ENCODE assay signal across 29 cellular contexts in genomic region chr1:204473415-204473965, GRCh38. TPM values are rescaled to one million over a fixed set of nuclear protein-coding genes. Genes with fewer than 3 reads are reported as not detected.
DNase-seq lines count a peak whose midpoint lies in the region; ATAC-seq and TF ChIP-seq lines count a peak whose summit lies in the region.
"Had no signal": no experiment of that assay in that cellular context is flagged by ENCODE, and none has a peak within 500 bp of the region (broad histone marks: within the 10 kb centered on the region; RNA-seq: fewer than 3 reads in every experiment).

No MANE protein-coding gene starts in this region.

- H3K27me3 ChIP-seq in left ventricle myocardium inferior (ENCODE audit: low read depth): no peaks in the 10 kb centered on the region
- H3K27me3 ChIP-seq in heart right ventricle: no peaks in the 10 kb centered on the region
- H3K27me3 ChIP-seq in thyroid gland: no peaks in the 10 kb centered on the region
- no peaks in the 10 kb centered on the region for H3K27me3 ChIP-seq in HAP-1 (ENCODE audit: low read depth)

- H3K4me1 Mint-ChIP-seq in brain (peaks cover 66% of the 10 kb centered on the region), mesothelial cell of epicardium (peaks cover 18% of the 10 kb centered on the region)

- in situ Hi-C loops in HAP-1 (cut with MboI; ENCODE audit: low sequenced_read_pairs): no loop called here

- H3K27ac Mint-ChIP-seq in brain (peak overlapping the region in 4 of 5 experiments; percentile 25 to 63 (median 40)), mesothelial cell of epicardium (peak overlapping the region; percentile 21)
- H3K27ac Mint-ChIP-seq: activated CD4-positive, alpha-beta T cell treated with anti-CD3 and anti-CD28 coated beads, Interleukin-2, amount 10 ng/mL, durations not matched to agents 24 days and 14 days had no signal

- H3K4me3 Mint-ChIP-seq in brain (no peak overlapping the region), mesothelial cell of epicardium (no peak overlapping the region)
- H3K4me3 Mint-ChIP-seq: activated CD4-positive, alpha-beta T cell treated with anti-CD3 and anti-CD28 coated beads, Interleukin-2, amount 10 ng/mL, durations not matched to agents 24 days and 14 days; activated T-cell treated with anti-CD3 and anti-CD28 coated beads, Interleukin-2, amount 50 U/mL, for 24 hours; effector memory CD8-positive, alpha-beta T cell; stimulated activated naive CD8-positive, alpha-beta T cell treated with anti-CD3 and anti-CD28 coated beads, Interleukin-15, amount 100 ng/mL, for 72 hours had no signal

- no peak for TF ChIP-seq POLR2A in thyroid gland (IDR thresholded peaks at IDR 0.05)

- H3K4me3 ChIP-seq in left ventricle myocardium inferior (no peak overlapping the region), heart right ventricle (no peak overlapping the region), thyroid gland (replicated peaks in 1 of 3) (no peak overlapping the region), HAP-1 (no peak overlapping the region)
- H3K4me3 ChIP-seq: A549, psoas muscle had no signal

- TF ChIP-seq CTCF in left ventricle myocardium inferior (IDR thresholded peaks at IDR 0.05; ENCODE audit: borderline replicate concordance) (no peak), heart right ventricle (IDR thresholded peaks at IDR 0.05) (no peak), brain (conservative IDR thresholded peaks at IDR 0.05) (no peak), mesothelial cell of epicardium (IDR thresholded peaks at IDR 0.05; ENCODE audit: unreplicated experiment) (no peak), thyroid gland (IDR thresholded peaks at IDR 0.05) (no peak)

- H3K9me3 Mint-ChIP-seq in brain (peaks cover 0 to 4% (median 0%) of the 10 kb centered on the region in 5 experiments), mesothelial cell of epicardium (peaks cover 6% of the 10 kb centered on the region)
- H3K9me3 Mint-ChIP-seq: activated T-cell treated with anti-CD3 and anti-CD28 coated beads, Interleukin-2, amount 50 U/mL, for 24 hours; effector memory CD8-positive, alpha-beta T cell; stimulated activated naive CD8-positive, alpha-beta T cell treated with anti-CD3 and anti-CD28 coated beads, Interleukin-15, amount 100 ng/mL, for 72 hours had no signal

- no peaks in the 10 kb centered on the region for H3K36me3 ChIP-seq in left ventricle myocardium inferior
- H3K36me3 ChIP-seq in heart right ventricle: peaks cover 0 to 11% (median 0%) of the 10 kb centered on the region in 9 donors
- H3K36me3 ChIP-seq in thyroid gland: peaks cover 0 to 7% of the 10 kb centered on the region in 2 donors
- no peaks in the 10 kb centered on the region for H3K36me3 ChIP-seq in HAP-1 (replicated peaks)

- H3K27me3 Mint-ChIP-seq in brain (no peaks in the 10 kb centered on the region), mesothelial cell of epicardium (ENCODE audit: low read depth) (no peaks in the 10 kb centered on the region)
- H3K27me3 Mint-ChIP-seq: activated CD4-positive, alpha-beta T cell treated with anti-CD3 and anti-CD28 coated beads, Interleukin-2, amount 10 ng/mL, durations not matched to agents 24 days and 14 days; activated T-cell treated with anti-CD3 and anti-CD28 coated beads, Interleukin-2, amount 50 U/mL, for 24 hours; effector memory CD8-positive, alpha-beta T cell; stimulated activated naive CD8-positive, alpha-beta T cell treated with anti-CD3 and anti-CD28 coated beads, Interleukin-15, amount 100 ng/mL, for 72 hours had no signal

- no peak for ATAC-seq in heart right ventricle
- ATAC-seq: A549; effector memory CD8-positive, alpha-beta T cell; esophagus mucosa; HepG2; PC-3; psoas muscle; stimulated activated naive CD8-positive, alpha-beta T cell treated with anti-CD3 and anti-CD28 coated beads, Interleukin-15, amount 100 ng/mL, for 72 hours had no signal

- no peak for DNase-seq in left ventricle myocardium inferior
- no peak for DNase-seq in heart right ventricle
- no peak for DNase-seq in mesothelial cell of epicardium (ENCODE audit: low spot score in 2 of 2, unreplicated experiment in 2 of 2)
- no peak for DNase-seq in thyroid gland
- DNase-seq in HAP-1 (ENCODE audit: low spot score in 2 of 2): no peak
- DNase-seq in head of caudate nucleus: no peak
- DNase-seq in DMS153 (lab: John Stamatoyannopoulos, UW): no peak
- DNase-seq: activated CD4-positive, alpha-beta T cell treated with anti-CD3 and anti-CD28 coated beads, Interleukin-2, amount 10 ng/mL, durations not matched to agents 24 days and 14 days; activated gamma-delta T cell treated with Interleukin-2 at 50 U/mL for 16 hours; activated T-cell treated with anti-CD3 and anti-CD28 coated beads, Interleukin-2, amount 50 U/mL, for 24 hours; AML-193; DMS53; effector memory CD8-positive, alpha-beta T cell; foreskin fibroblast; GOT3; kidney glomerular epithelial cell; NCI-H1694; NCI-H2171 treated with DMSO at 0.1 percent for 48 hours; NCI-H524 treated with DMSO at 0.1 percent for 48 hours; NK-92 treated with Interleukin-12 subunit alpha and Interleukin-12 subunit beta, amount 100 ng/mL, for 24 hours; PC-3; psoas muscle; stimulated activated naive CD8-positive, alpha-beta T cell treated with anti-CD3 and anti-CD28 coated beads, Interleukin-15, amount 100 ng/mL, for 72 hours; trophoblast cell had no signal

- H3K36me3 Mint-ChIP-seq in brain: peaks cover 58% of the 10 kb centered on the region
- H3K36me3 Mint-ChIP-seq in mesothelial cell of epicardium: peaks cover 14% of the 10 kb centered on the region

- peaks cover 76% of the 10 kb centered on the region for H3K4me1 ChIP-seq in left ventricle myocardium inferior
- H3K4me1 ChIP-seq in heart right ventricle: peaks cover 20 to 80% (median 55%) of the 10 kb centered on the region in 9 donors
- H3K4me1 ChIP-seq in thyroid gland: peaks cover 35 to 51% of the 10 kb centered on the region in 2 donors
- no peaks in the 10 kb centered on the region for H3K4me1 ChIP-seq in HAP-1

- intact Hi-C loops in left ventricle myocardium inferior (cut with micrococcal nuclease): no loop called here
- intact Hi-C loops in heart right ventricle (cut with DNase I): no loop called here
- intact Hi-C loops in thyroid gland (cut with DNase I): no loop called here
- intact Hi-C loops in head of caudate nucleus (cut with DNase I): no loop called here

- WGBS in heart right ventricle, 2 donors: 75 to 83% methylated on average over 1 of the region's 1 CpG
- 39 to 44% methylated on average over 1 of the region's 1 CpG for WGBS in thyroid gland, 2 donors

- no peaks in the 10 kb centered on the region for H3K9me3 ChIP-seq in left ventricle myocardium inferior (replicated peaks)
- H3K9me3 ChIP-seq in heart right ventricle: no peaks in the 10 kb centered on the region
- H3K9me3 ChIP-seq in thyroid gland: no peaks in the 10 kb centered on the region
- no peaks in the 10 kb centered on the region for H3K9me3 ChIP-seq in HAP-1
- H3K9me3 ChIP-seq: A549, psoas muscle had no signal

- H3K27ac ChIP-seq in left ventricle myocardium inferior (replicated peaks) (peak overlapping the region; percentile 0), heart right ventricle (peak overlapping the region in 1 of 10 donors; percentile 34), thyroid gland (peak overlapping the region; percentile 46 to 69 (median 67))
- H3K27ac ChIP-seq: A549, HL-60, psoas muscle had no signal

RNA-seq across cellular contexts. Expression of gene PIK3C2B, which starts 21.1 kb away (rescaled TPM):
- total RNA-seq in left ventricle myocardium inferior (18.5 TPM), heart right ventricle (10 to 100 TPM; 16.4 to 31.9 (median 23.0) TPM), mesothelial cell of epicardium (36.3 to 39.6 TPM (median 39.5 TPM) in 3 replicates), thyroid gland (10 to 100 TPM; 19.9 to 36.9 (median 27.2) TPM)
- polyA plus RNA-seq in heart right ventricle (10 to 100 TPM in 1 of 2 donors, 1 to 10 TPM in 1; 4.4 to 16.6 TPM), brain (ENCODE audit: insufficient read depth, low read depth, low replicate concordance) (15.6 TPM)

RNA-seq across cellular contexts. Expression of gene MDM4, which starts 42.7 kb away (rescaled TPM):
- 29.3 TPM for total RNA-seq in left ventricle myocardium inferior
- 10 to 100 TPM; 30.7 to 43.7 (median 40.5) TPM for total RNA-seq in heart right ventricle
- polyA plus RNA-seq in heart right ventricle: 10 to 100 TPM in 1 of 2 donors, 1 to 10 TPM in 1; 3.7 to 17.6 TPM
- polyA plus RNA-seq in brain (ENCODE audit: insufficient read depth, low read depth, low replicate concordance): 2.1 TPM
- 132 to 154 TPM (median 136 TPM) in 3 replicates for total RNA-seq in mesothelial cell of epicardium
- 100 to 1,000 TPM in 2 of 4 donors, 10 to 100 TPM in 2; 72.3 to 177 (median 102) TPM for total RNA-seq in thyroid gland
